Comparison of ENCODE assay signal across 1 cellular context in genomic region chr3:110958476-110959147, GRCh38.
TF ChIP-seq lines count a peak whose summit lies in the region.

No MANE protein-coding gene starts in this region.

TF ChIP-seq in IMR-90, 13 proteins besides CTCF, POLR2A, EP300 and RAD21 (continued from another document):
- TF ChIP-seq USF2 (IDR thresholded peaks at IDR 0.05; ENCODE audit: low read depth, low read length) (no peak), NFE2L2 (IDR thresholded peaks at IDR 0.05; ENCODE audit: low read depth, low read length) (no peak), MAFK (IDR thresholded peaks at IDR 0.05; ENCODE audit: low read depth, low read length) (no peak), SMC3 (IDR thresholded peaks at IDR 0.05; ENCODE audit: low read depth, low read length) (no peak), RFX5 (IDR thresholded peaks at IDR 0.05; ENCODE audit: low read depth, low read length) (no peak)
TF ChIP-seq in IMR-90: peak in this region for 0.
